Comparison of ENCODE assay signal across 11 cellular contexts in genomic region chr9:98247826-98248657, GRCh38. TPM values are rescaled to one million over a fixed set of nuclear protein-coding genes. Genes with fewer than 3 reads are reported as not detected.
DNase-seq lines count a peak whose midpoint lies in the region; ATAC-seq and TF ChIP-seq lines count a peak whose summit lies in the region.
"Had no signal": no experiment of that assay in that cellular context is flagged by ENCODE, and none has a peak within 500 bp of the region (broad histone marks: within the 10 kb centered on the region; RNA-seq: fewer than 3 reads in every experiment).

No MANE protein-coding gene starts in this region.

- CTCF ChIA-PET in WTC11 (lab: Charles Lee), result no interaction called here

- peaks cover 53% of the 10 kb centered on the region for H3K4me1 Mint-ChIP-seq in WTC11
- peaks cover 4 to 9% of the 10 kb centered on the region in 2 donors for H3K4me1 Mint-ChIP-seq in stimulated activated naive B cell treated with anti-CD40 and anti-IgM and Interleukin-4, amounts not matched to agents 10 μg/mL and 1 μg/mL and 100 μg/mL, for 72 hours

- peak; percentile 11 for DNase-seq in HCEC 1CT
- no peak for DNase-seq in WTC11 (ENCODE audit: low spot score)
- DNase-seq in foreskin keratinocyte, result no peak
- DNase-seq in stimulated activated naive B cell treated with anti-CD40 and anti-IgM and Interleukin-4, amounts not matched to agents 10 μg/mL and 1 μg/mL and 100 μg/mL, for 72 hours, result no peak
- DNase-seq in superior temporal gyrus (ENCODE audit: extremely low spot score), result no peak
- DNase-seq in DMS53 (lab: John Stamatoyannopoulos, UW), result no peak
- no peak for DNase-seq in cortex of kidney (lab: John Stamatoyannopoulos, UW)
- DNase-seq: activated gamma-delta T cell treated with Interleukin-2 at 50 U/mL for 16 hours had no signal

- no peaks in the 10 kb centered on the region for H3K27me3 Mint-ChIP-seq in WTC11 (ENCODE audit: low read depth)
- no peaks in the 10 kb centered on the region for H3K27me3 Mint-ChIP-seq in stimulated activated naive B cell treated with anti-CD40 and anti-IgM and Interleukin-4, amounts not matched to agents 10 μg/mL and 1 μg/mL and 100 μg/mL, for 72 hours

- peaks cover 35% of the 10 kb centered on the region for H3K4me1 ChIP-seq in foreskin keratinocyte
- H3K4me1 ChIP-seq: pancreas had no signal

- peak overlapping the region; percentile 51 for H3K27ac ChIP-seq in foreskin keratinocyte

- ATAC-seq in WTC11, result no peak
- ATAC-seq in foreskin keratinocyte, result no peak
- ATAC-seq in stimulated activated naive B cell treated with anti-CD40 and anti-IgM and Interleukin-4, amounts not matched to agents 10 μg/mL and 1 μg/mL and 100 μg/mL, for 72 hours (replicated peaks), result no peak
- ATAC-seq in GM18861 (IDR thresholded peaks at IDR 0.05; ENCODE audit: unreplicated experiment), result no peak
- ATAC-seq: activated CD4-positive, CD25-positive, alpha-beta regulatory T cell treated with anti-CD3 and anti-CD28 coated beads, Interleukin-2, amount 50 U/mL, for 24 hours had no signal

- peaks cover 11% of the 10 kb centered on the region for H3K36me3 Mint-ChIP-seq in WTC11
- peaks cover 4 to 6% of the 10 kb centered on the region in 2 donors for H3K36me3 Mint-ChIP-seq in stimulated activated naive B cell treated with anti-CD40 and anti-IgM and Interleukin-4, amounts not matched to agents 10 μg/mL and 1 μg/mL and 100 μg/mL, for 72 hours

- POLR2A ChIA-PET in WTC11 (lab: Charles Lee), result interaction anchor here (0.6 kb wide), 1 partner anchor 8 kb away, joined by 3 read pairs; no protein-coding TSS in a partner anchor

- peak overlapping the region; percentile 45; the same call in 1 of the 2 replicates for H3K27ac Mint-ChIP-seq in WTC11
- H3K27ac Mint-ChIP-seq in stimulated activated naive B cell treated with anti-CD40 and anti-IgM and Interleukin-4, amounts not matched to agents 10 μg/mL and 1 μg/mL and 100 μg/mL, for 72 hours, result peak overlapping the region; percentile 39

- H3K4me3 Mint-ChIP-seq in WTC11, result no peak overlapping the region
- H3K4me3 Mint-ChIP-seq in stimulated activated naive B cell treated with anti-CD40 and anti-IgM and Interleukin-4, amounts not matched to agents 10 μg/mL and 1 μg/mL and 100 μg/mL, for 72 hours, result no peak overlapping the region

- H3K9me3 Mint-ChIP-seq in WTC11, result no peaks in the 10 kb centered on the region
- no peaks in the 10 kb centered on the region for H3K9me3 Mint-ChIP-seq in stimulated activated naive B cell treated with anti-CD40 and anti-IgM and Interleukin-4, amounts not matched to agents 10 μg/mL and 1 μg/mL and 100 μg/mL, for 72 hours

- TF ChIP-seq CTCF in WTC11 (IDR thresholded peaks at IDR 0.05), result no peak
- TF ChIP-seq CTCF in foreskin keratinocyte (conservative IDR thresholded peaks at IDR 0.05), result no peak

- no peaks in the 10 kb centered on the region for H3K27me3 ChIP-seq in foreskin keratinocyte
- H3K27me3 ChIP-seq: pancreas had no signal

TF ChIP-seq in WTC11, 78 proteins besides CTCF, POLR2A, EP300 and RAD21:
- no peak for TF ChIP-seq MAX (CRISPR knock-in tag; IDR thresholded peaks at IDR 0.05)
- TF ChIP-seq MXD4 (CRISPR knock-in tag; IDR thresholded peaks at IDR 0.05; ENCODE audit: borderline replicate concordance), result no peak
- no peak for TF ChIP-seq ZNF423 (CRISPR knock-in tag; IDR thresholded peaks at IDR 0.05)

RNA-seq across cellular contexts. Expression of gene TBC1D2, which starts 7.4 kb away (rescaled TPM):
- total RNA-seq in WTC11 (2021), result 10.6 to 11.4 TPM (median 11.1 TPM) in 3 replicates
- 76.8 and 85.0 TPM in 2 replicates for total RNA-seq in foreskin keratinocyte
- polyA plus RNA-seq in foreskin keratinocyte, result 69.1 and 80.7 TPM in 2 replicates

RNA-seq across cellular contexts. Expression of gene CORO2A, which starts 55.6 kb away (rescaled TPM):
- 32.5 to 37.0 TPM (median 35.9 TPM) in 3 replicates for total RNA-seq in WTC11 (2021)
- 37.0 and 39.3 TPM in 2 replicates for total RNA-seq in foreskin keratinocyte
- polyA plus RNA-seq in foreskin keratinocyte, result 12.9 and 15.6 TPM in 2 replicates
